Comparison of ENCODE assay signal across 9 cellular contexts in genomic region chr7:18464830-18465229, GRCh38.
"Had no signal": no experiment of that assay in that cellular context is flagged by ENCODE, and none has a peak within 500 bp of the region (broad histone marks: within the 10 kb centered on the region; RNA-seq: fewer than 3 reads in every experiment).

No MANE protein-coding gene starts in this region.

- H3K9me3 ChIP-seq: HAP-1 had no signal

- DNase-seq: GM23248, GOT3, H7, IMR-90, KG1 had no signal

- FAIRE-seq: HTR-8/SVneo, K562 had no signal

- H3K4me3 ChIP-seq: GM23248, HAP-1, K562 had no signal

- ATAC-seq: HCT116, K562 had no signal

- H3K36me3 ChIP-seq: HAP-1 had no signal

- H3K27ac ChIP-seq: GM23248 had no signal
